In genomic region chr17:6427284-6427781, GRCh38 we compare ENCODE assay signal across 10 cellular contexts. TPM values are rescaled to one million over a fixed set of nuclear protein-coding genes. Genes with fewer than 3 reads are reported as not detected.
DNase-seq lines count a peak whose midpoint lies in the region; ATAC-seq and TF ChIP-seq lines count a peak whose summit lies in the region.
"Had no signal": no experiment of that assay in that cellular context is flagged by ENCODE, and none has a peak within 500 bp of the region (broad histone marks: within the 10 kb centered on the region; RNA-seq: fewer than 3 reads in every experiment).

No MANE protein-coding gene starts in this region.

- peak; percentile 41 for TF ChIP-seq RAD21 in neural cell (conservative IDR thresholded peaks at IDR 0.05)

- peaks cover 25% of the 10 kb centered on the region for H3K4me1 ChIP-seq in DND-41 (ENCODE audit: insufficient read depth, low read length)
- H3K4me1 ChIP-seq: SJSA1 had no signal

- H3K4me2 ChIP-seq in DND-41 (ENCODE audit: insufficient read depth, low read length) (peak overlapping the region; percentile 59), neural cell (ENCODE audit: low read length) (no peak overlapping the region)

- ATAC-seq in DND-41 (ENCODE audit: insufficient read depth, low read depth) (peak; percentile 92), GM21576 (IDR thresholded peaks at IDR 0.05; ENCODE audit: unreplicated experiment) (no peak)

- H3K27me3 ChIP-seq in DND-41 (ENCODE audit: insufficient read depth, low read length, poor library complexity), result peaks cover 10% of the 10 kb centered on the region
- no peaks in the 10 kb centered on the region for H3K27me3 ChIP-seq in neural cell (ENCODE audit: insufficient read depth, low read depth, low read length)
- H3K27me3 ChIP-seq: SJSA1 had no signal

- H3K4me1 Mint-ChIP-seq in Calu3 (ENCODE audit: low read depth, unreplicated experiment), result no peaks in the 10 kb centered on the region

- peaks cover 3% of the 10 kb centered on the region for H3K9me3 ChIP-seq in DND-41 (ENCODE audit: insufficient read depth, low read length, severe bottlenecking)
- no peaks in the 10 kb centered on the region for H3K9me3 ChIP-seq in neural cell (ENCODE audit: low read length)
- H3K9me3 ChIP-seq: SJSA1 had no signal

- H3K4me3 ChIP-seq in DND-41 (ENCODE audit: low read depth in 1 of 2, low read length in 2 of 2), result peak overlapping the region in 1 of 2 experiments; percentile 23; a peak in 1 of 4 replicates
- no peak overlapping the region for H3K4me3 ChIP-seq in neural cell (ENCODE audit: low read length)
- no peak overlapping the region for H3K4me3 ChIP-seq in coronary artery
- H3K4me3 ChIP-seq: SJSA1 had no signal

- no peaks in the 10 kb centered on the region for H3F3A ChIP-seq in neural cell (ENCODE audit: insufficient read depth, low read length, poor library complexity, severe bottlenecking)

- TF ChIP-seq CTCF in DND-41 (IDR thresholded peaks at IDR 0.05; ENCODE audit: borderline replicate concordance, extremely low read depth, low read length, poor library complexity, severe bottlenecking) (peak; percentile 48), neural cell (IDR thresholded peaks at IDR 0.05; ENCODE audit: poor library complexity, severe bottlenecking) (peak; percentile 35), coronary artery (IDR thresholded peaks at IDR 0.05) (no peak), Calu3 (IDR thresholded peaks at IDR 0.05; ENCODE audit: unreplicated experiment) (no peak)

- no peaks in the 10 kb centered on the region for H3K36me3 Mint-ChIP-seq in Calu3 (ENCODE audit: insufficient read depth, unreplicated experiment)

- H3K79me2 ChIP-seq in DND-41 (ENCODE audit: insufficient read depth, low read length), result no peaks in the 10 kb centered on the region
- H3K79me2 ChIP-seq in neural cell (replicated peaks; ENCODE audit: insufficient read depth, low read length), result no peaks in the 10 kb centered on the region

- H3K27ac Mint-ChIP-seq in Calu3 (ENCODE audit: unreplicated experiment), result no peak overlapping the region

- H3K9me2 ChIP-seq in neural cell (ENCODE audit: insufficient read depth, low read length), result no peaks in the 10 kb centered on the region

- H3K27me3 Mint-ChIP-seq in Calu3 (ENCODE audit: unreplicated experiment), result peaks cover 61% of the 10 kb centered on the region

- H3K4me3 Mint-ChIP-seq in Calu3 (ENCODE audit: low read depth, unreplicated experiment), result no peak overlapping the region

- H3K36me3 ChIP-seq in DND-41 (ENCODE audit: insufficient read depth, low read length) (no peaks in the 10 kb centered on the region), neural cell (ENCODE audit: insufficient read depth, low read length) (no peaks in the 10 kb centered on the region)
- H3K36me3 ChIP-seq: SJSA1 had no signal

- TF ChIP-seq EP300 in neural cell (conservative IDR thresholded peaks at IDR 0.05; ENCODE audit: poor library complexity, severe bottlenecking), result no peak

- H3K27ac ChIP-seq in DND-41 (ENCODE audit: low read length), result no peak overlapping the region
- H3K27ac ChIP-seq in neural cell (ENCODE audit: low read length), result no peak overlapping the region
- H3K27ac ChIP-seq in coronary artery, result no peak overlapping the region
- H3K27ac ChIP-seq: SJSA1 had no signal

- H4K20me1 ChIP-seq in DND-41 (ENCODE audit: insufficient read depth, low read length) (peaks cover 38% of the 10 kb centered on the region), neural cell (ENCODE audit: insufficient read depth) (no peaks in the 10 kb centered on the region)

- H3K9ac ChIP-seq in DND-41 (ENCODE audit: low read depth, low read length), result no peak overlapping the region
- no peak overlapping the region for H3K9ac ChIP-seq in neural cell (ENCODE audit: low read length)

- intact Hi-C loops in head of caudate nucleus (cut with DNase I), result loop anchor here (10.0 kb wide), 1 partner anchor 373 kb away; no protein-coding TSS in a partner anchor
- intact Hi-C loops in Calu3 (cut with micrococcal nuclease; ENCODE audit: unreplicated experiment), result no loop called here

- no TSS peak for BruUV-seq in Calu3 (replicated peaks; lab: Mats Ljungman, UMichigan)

- H2AFZ ChIP-seq in DND-41 (ENCODE audit: low read depth, low read length), result no peak overlapping the region
- no peak overlapping the region for H2AFZ ChIP-seq in neural cell (ENCODE audit: low read depth, low read length)

- CTCF ChIA-PET in Calu3 (lab: Charles Lee), result no interaction called here

- DNase-seq in DND-41, result peak; percentile 77
- peak; percentile 5 for DNase-seq in NAMALWA (ENCODE audit: low spot score)
- peak; percentile 34 for DNase-seq in activated effector memory CD4-positive, alpha-beta T cell treated with Interleukin-2 at 50 U/mL for 16 hours
- no peak for DNase-seq in head of caudate nucleus
- DNase-seq in coronary artery (ENCODE audit: low spot score), result no peak
- no peak for DNase-seq in Calu3
- DNase-seq: hypothalamus had no signal

- no peaks in the 10 kb centered on the region for H3K9me3 Mint-ChIP-seq in Calu3 (ENCODE audit: low read depth, unreplicated experiment)

TF ChIP-seq in neural cell, 6 proteins besides CTCF, POLR2A, EP300 and RAD21:
- TF ChIP-seq EZH2 (IDR thresholded peaks at IDR 0.05; ENCODE audit: borderline replicate concordance, insufficient read depth, low read length, poor library complexity, severe bottlenecking), result no peak
- no peak for TF ChIP-seq TAF1 (IDR thresholded peaks at IDR 0.05; ENCODE audit: low read depth)
- TF ChIP-seq MXI1 (conservative IDR thresholded peaks at IDR 0.05; ENCODE audit: poor library complexity, severe bottlenecking), result no peak
- no peak for TF ChIP-seq SMC3 (conservative IDR thresholded peaks at IDR 0.05; ENCODE audit: poor library complexity)
- TF ChIP-seq POLR2AphosphoS5 (IDR thresholded peaks at IDR 0.05), result no peak
- TF ChIP-seq, protein P1, sequence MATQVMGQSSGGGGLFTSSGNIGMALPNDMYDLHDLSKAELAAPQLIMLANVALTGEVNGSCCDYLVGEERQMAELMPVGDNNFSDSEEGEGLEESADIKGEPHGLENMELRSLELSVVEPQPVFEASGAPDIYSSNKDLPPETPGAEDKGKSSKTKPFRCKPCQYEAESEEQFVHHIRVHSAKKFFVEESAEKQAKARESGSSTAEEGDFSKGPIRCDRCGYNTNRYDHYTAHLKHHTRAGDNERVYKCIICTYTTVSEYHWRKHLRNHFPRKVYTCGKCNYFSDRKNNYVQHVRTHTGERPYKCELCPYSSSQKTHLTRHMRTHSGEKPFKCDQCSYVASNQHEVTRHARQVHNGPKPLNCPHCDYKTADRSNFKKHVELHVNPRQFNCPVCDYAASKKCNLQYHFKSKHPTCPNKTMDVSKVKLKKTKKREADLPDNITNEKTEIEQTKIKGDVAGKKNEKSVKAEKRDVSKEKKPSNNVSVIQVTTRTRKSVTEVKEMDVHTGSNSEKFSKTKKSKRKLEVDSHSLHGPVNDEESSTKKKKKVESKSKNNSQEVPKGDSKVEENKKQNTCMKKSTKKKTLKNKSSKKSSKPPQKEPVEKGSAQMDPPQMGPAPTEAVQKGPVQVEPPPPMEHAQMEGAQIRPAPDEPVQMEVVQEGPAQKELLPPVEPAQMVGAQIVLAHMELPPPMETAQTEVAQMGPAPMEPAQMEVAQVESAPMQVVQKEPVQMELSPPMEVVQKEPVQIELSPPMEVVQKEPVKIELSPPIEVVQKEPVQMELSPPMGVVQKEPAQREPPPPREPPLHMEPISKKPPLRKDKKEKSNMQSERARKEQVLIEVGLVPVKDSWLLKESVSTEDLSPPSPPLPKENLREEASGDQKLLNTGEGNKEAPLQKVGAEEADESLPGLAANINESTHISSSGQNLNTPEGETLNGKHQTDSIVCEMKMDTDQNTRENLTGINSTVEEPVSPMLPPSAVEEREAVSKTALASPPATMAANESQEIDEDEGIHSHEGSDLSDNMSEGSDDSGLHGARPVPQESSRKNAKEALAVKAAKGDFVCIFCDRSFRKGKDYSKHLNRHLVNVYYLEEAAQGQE (IDR thresholded peaks at IDR 0.05; ENCODE audit: borderline replicate concordance), result no peak
TF ChIP-seq in neural cell: peak in this region for 0.

RNA-seq across cellular contexts. Expression of gene AIPL1, which starts 7.6 kb away (rescaled TPM):
- polyA plus RNA-seq in neural cell, result not detected in 2 replicates
- polyA minus RNA-seq in neural cell, result not detected in 2 replicates
- not detected in 2 replicates for total RNA-seq in Calu3 (2022)
- total RNA-seq: SJSA1 had no signal

RNA-seq across cellular contexts. Expression of gene PIMREG, which starts 16.9 kb away (rescaled TPM):
- polyA plus RNA-seq in neural cell, result 6.0 and 9.1 TPM in 2 replicates
- 2.5 and 4.9 TPM in 2 replicates for polyA minus RNA-seq in neural cell
- 24.3 and 28.3 TPM in 2 replicates for total RNA-seq in Calu3 (2022)

Comparison
In these comparisons a context has a peak if more than half of its experiments do, and no peak if none do; other contexts are left out.
1. DNase-seq: peak in DND-41 (single experiment), NAMALWA (single experiment) and activated effector memory CD4-positive, alpha-beta T cell treated with Interleukin-2 at 50 U/mL for 16 hours (single experiment); none in head of caudate nucleus (0 of 42), coronary artery (single experiment) and Calu3 (single experiment).
2. CTCF ChIP-seq: peak in DND-41 (single experiment) and neural cell (single experiment); none in coronary artery (single experiment) and Calu3 (single experiment).